Comparison of ENCODE assay signal across 28 cellular contexts in the genomic region with DNA sequence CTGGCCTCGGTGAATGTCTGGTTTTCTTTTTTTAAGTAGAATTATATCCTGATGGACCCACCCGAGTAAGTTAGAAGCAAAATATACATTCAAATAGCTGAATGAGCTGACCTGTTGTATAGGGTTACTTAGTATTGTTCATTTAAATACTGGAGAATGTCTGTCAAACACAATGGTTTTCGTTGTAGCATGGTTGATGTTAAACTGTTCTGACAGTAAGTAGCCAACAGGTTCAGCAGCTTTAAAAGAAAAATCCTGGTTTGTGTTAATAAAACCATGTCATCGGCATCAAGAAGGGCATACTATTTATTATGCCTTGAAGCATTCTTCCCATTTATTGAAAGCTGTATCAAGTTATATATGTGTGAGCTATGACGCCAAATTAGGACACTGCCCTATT.
"Had no signal": no experiment of that assay in that cellular context is flagged by ENCODE, and none has a peak within 500 bp of the region (broad histone marks: within the 10 kb centered on the region; RNA-seq: fewer than 3 reads in every experiment).

No MANE protein-coding gene starts in this region.

- H3K9ac ChIP-seq: parathyroid adenoma had no signal

- H2AFZ ChIP-seq: hepatocyte, parathyroid adenoma had no signal

- H3K27ac Mint-ChIP-seq: naive thymus-derived CD4-positive, alpha-beta T cell; nephron had no signal

- H3K4me3 Mint-ChIP-seq: naive thymus-derived CD4-positive, alpha-beta T cell; nephron; stimulated activated naive CD8-positive, alpha-beta T cell treated with anti-CD3 and anti-CD28 coated beads, Interleukin-15, amount 100 ng/mL, for 72 hours had no signal

- H3K36me3 ChIP-seq: gastrocnemius medialis, suprapubic skin, transverse colon, vagina had no signal

- H3K27ac ChIP-seq: dorsolateral prefrontal cortex, epithelial cell of prostate, gastrocnemius medialis, parathyroid adenoma, suprapubic skin, transverse colon, vagina had no signal

- H3K27me3 ChIP-seq: dorsolateral prefrontal cortex, gastrocnemius medialis, hepatocyte, suprapubic skin, transverse colon, vagina had no signal

- H3K9me3 ChIP-seq: transverse colon had no signal

- ATAC-seq: esophagus mucosa; gastrocnemius medialis; left lobe of liver; naive thymus-derived CD4-positive, alpha-beta T cell; right cardiac atrium; stimulated activated naive CD8-positive, alpha-beta T cell treated with anti-CD3 and anti-CD28 coated beads, Interleukin-15, amount 100 ng/mL, for 72 hours had no signal

- H3K27me3 Mint-ChIP-seq: progenitor cell of endocrine pancreas; stimulated activated naive CD8-positive, alpha-beta T cell treated with anti-CD3 and anti-CD28 coated beads, Interleukin-15, amount 100 ng/mL, for 72 hours had no signal

- FAIRE-seq: kidney, small intestine had no signal

- H3K4me1 Mint-ChIP-seq: naive thymus-derived CD4-positive, alpha-beta T cell; nephron; stimulated activated naive CD8-positive, alpha-beta T cell treated with anti-CD3 and anti-CD28 coated beads, Interleukin-15, amount 100 ng/mL, for 72 hours had no signal

- DNase-seq: cerebellar nuclear complex; dorsolateral prefrontal cortex; effector CD4-positive, alpha-beta T cell; foreskin fibroblast; gastrocnemius medialis; head of caudate nucleus; kidney; mesenchymal stem cell; midbrain; naive thymus-derived CD4-positive, alpha-beta T cell; right cardiac atrium; small intestine; stimulated activated CD4-positive, alpha-beta T cell treated with anti-CD3 and anti-CD28 coated beads, Interleukin-12 subunit alpha, Interleukin-12 subunit beta, amount 100 ng/mL, for 4 hours; stimulated activated CD4-positive, alpha-beta T cell treated with anti-CD3 and anti-CD28 coated beads, Interleukin-1b, Interleukin-23, amount 100 ng/mL, for 48 hours; stimulated activated CD4-positive, alpha-beta T cell treated with anti-CD3 and anti-CD28 coated beads, Interleukin-4, amount 100 ng/mL, for 1 hour; stimulated activated CD8-positive, alpha-beta memory T cell treated with anti-CD3 and anti-CD28 coated beads, Interleukin-4, amount 100 ng/mL, for 48 hours; stimulated activated naive CD4-positive, alpha-beta T cell; stimulated activated naive CD8-positive, alpha-beta T cell treated with anti-CD3 and anti-CD28 coated beads, Interleukin-15, amount 100 ng/mL, for 72 hours; transverse colon had no signal

- H3K79me2 ChIP-seq: hepatocyte, parathyroid adenoma had no signal

- H3K4me3 ChIP-seq: dorsolateral prefrontal cortex, gastrocnemius medialis, hepatocyte, suprapubic skin, transverse colon, vagina had no signal

- H3K4me2 ChIP-seq: hepatocyte had no signal

- H3K4me1 ChIP-seq: gastrocnemius medialis, parathyroid adenoma, suprapubic skin, transverse colon, vagina had no signal
